Comparison of ENCODE assay signal across 2 cellular contexts in the genomic region with DNA sequence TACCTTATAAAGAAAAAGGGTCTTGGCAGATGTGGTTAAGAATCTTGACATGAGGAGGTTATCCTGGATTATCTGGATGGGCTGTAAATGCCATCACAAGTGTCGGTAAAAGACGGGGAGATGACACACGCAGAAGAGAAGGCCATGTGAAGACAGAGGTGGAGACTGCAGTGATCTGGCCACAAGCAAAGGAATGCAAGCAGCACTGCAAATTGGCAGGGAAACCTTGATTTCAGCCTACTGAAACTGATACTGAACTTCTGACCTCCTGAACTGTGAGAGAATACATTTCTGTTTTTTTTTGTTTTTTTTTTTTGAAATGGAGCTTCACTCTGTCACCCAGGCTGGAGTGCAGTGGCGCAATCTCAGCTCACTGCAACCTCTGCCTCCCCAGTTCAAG.
TF ChIP-seq lines count a peak whose summit lies in the region.

No MANE protein-coding gene starts in this region.

TF ChIP-seq in GM23338, 12 proteins besides CTCF, POLR2A, EP300 and RAD21 (continues in another document):
- no peak for TF ChIP-seq EZH2 (IDR thresholded peaks at IDR 0.05; ENCODE audit: low read depth, unreplicated experiment)
- TF ChIP-seq, protein P1, sequence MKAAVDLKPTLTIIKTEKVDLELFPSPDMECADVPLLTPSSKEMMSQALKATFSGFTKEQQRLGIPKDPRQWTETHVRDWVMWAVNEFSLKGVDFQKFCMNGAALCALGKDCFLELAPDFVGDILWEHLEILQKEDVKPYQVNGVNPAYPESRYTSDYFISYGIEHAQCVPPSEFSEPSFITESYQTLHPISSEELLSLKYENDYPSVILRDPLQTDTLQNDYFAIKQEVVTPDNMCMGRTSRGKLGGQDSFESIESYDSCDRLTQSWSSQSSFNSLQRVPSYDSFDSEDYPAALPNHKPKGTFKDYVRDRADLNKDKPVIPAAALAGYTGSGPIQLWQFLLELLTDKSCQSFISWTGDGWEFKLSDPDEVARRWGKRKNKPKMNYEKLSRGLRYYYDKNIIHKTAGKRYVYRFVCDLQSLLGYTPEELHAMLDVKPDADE (IDR thresholded peaks at IDR 0.05), result no peak
- no peak for TF ChIP-seq ZNF114 (CRISPR knock-in tag; IDR thresholded peaks at IDR 0.05)
- TF ChIP-seq, protein P2, sequence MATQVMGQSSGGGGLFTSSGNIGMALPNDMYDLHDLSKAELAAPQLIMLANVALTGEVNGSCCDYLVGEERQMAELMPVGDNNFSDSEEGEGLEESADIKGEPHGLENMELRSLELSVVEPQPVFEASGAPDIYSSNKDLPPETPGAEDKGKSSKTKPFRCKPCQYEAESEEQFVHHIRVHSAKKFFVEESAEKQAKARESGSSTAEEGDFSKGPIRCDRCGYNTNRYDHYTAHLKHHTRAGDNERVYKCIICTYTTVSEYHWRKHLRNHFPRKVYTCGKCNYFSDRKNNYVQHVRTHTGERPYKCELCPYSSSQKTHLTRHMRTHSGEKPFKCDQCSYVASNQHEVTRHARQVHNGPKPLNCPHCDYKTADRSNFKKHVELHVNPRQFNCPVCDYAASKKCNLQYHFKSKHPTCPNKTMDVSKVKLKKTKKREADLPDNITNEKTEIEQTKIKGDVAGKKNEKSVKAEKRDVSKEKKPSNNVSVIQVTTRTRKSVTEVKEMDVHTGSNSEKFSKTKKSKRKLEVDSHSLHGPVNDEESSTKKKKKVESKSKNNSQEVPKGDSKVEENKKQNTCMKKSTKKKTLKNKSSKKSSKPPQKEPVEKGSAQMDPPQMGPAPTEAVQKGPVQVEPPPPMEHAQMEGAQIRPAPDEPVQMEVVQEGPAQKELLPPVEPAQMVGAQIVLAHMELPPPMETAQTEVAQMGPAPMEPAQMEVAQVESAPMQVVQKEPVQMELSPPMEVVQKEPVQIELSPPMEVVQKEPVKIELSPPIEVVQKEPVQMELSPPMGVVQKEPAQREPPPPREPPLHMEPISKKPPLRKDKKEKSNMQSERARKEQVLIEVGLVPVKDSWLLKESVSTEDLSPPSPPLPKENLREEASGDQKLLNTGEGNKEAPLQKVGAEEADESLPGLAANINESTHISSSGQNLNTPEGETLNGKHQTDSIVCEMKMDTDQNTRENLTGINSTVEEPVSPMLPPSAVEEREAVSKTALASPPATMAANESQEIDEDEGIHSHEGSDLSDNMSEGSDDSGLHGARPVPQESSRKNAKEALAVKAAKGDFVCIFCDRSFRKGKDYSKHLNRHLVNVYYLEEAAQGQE (IDR thresholded peaks at IDR 0.05; ENCODE audit: unreplicated experiment), result no peak
- TF ChIP-seq JUNB (IDR thresholded peaks at IDR 0.05; ENCODE audit: unreplicated experiment), result no peak
- no peak for TF ChIP-seq ZNF462 (CRISPR knock-in tag; IDR thresholded peaks at IDR 0.05)
- no peak for TF ChIP-seq CREB1 (CRISPR knock-in tag; IDR thresholded peaks at IDR 0.05; ENCODE audit: low read depth)
- TF ChIP-seq STAT1 (IDR thresholded peaks at IDR 0.05; ENCODE audit: unreplicated experiment), result no peak
- TF ChIP-seq NANOG (IDR thresholded peaks at IDR 0.05; ENCODE audit: borderline replicate concordance), result no peak
- TF ChIP-seq ZNF331 (CRISPR knock-in tag; IDR thresholded peaks at IDR 0.05; ENCODE audit: low read depth), result no peak

TF ChIP-seq in GM12878, 131 proteins besides CTCF, POLR2A, EP300 and RAD21:
- TF ChIP-seq HDAC6 (IDR thresholded peaks at IDR 0.05; ENCODE audit: unreplicated experiment) (no peak), SPI1 (IDR thresholded peaks at IDR 0.05; ENCODE audit: borderline replicate concordance, insufficient read depth, low read depth, low read length) (no peak), NR2C1 (IDR thresholded peaks at IDR 0.05) (no peak), CBX5 (IDR thresholded peaks at IDR 0.05; ENCODE audit: low read depth) (0 out of 2 replicates have a peak, but pooled peaks have one; percentile 14), STAT3 (IDR thresholded peaks at IDR 0.05; ENCODE audit: low read depth, low read length) (no peak), BCL11A (IDR thresholded peaks at IDR 0.05; ENCODE audit: low read depth, low read length) (no peak), YBX1 (IDR thresholded peaks at IDR 0.05) (no peak)
